Comparison of ENCODE assay signal across 9 cellular contexts in genomic region chr2:20666114-20666363, GRCh38. TPM values are rescaled to one million over a fixed set of nuclear protein-coding genes. Genes with fewer than 3 reads are reported as not detected.
DNase-seq lines count a peak whose midpoint lies in the region; ATAC-seq and TF ChIP-seq lines count a peak whose summit lies in the region.
"Had no signal": no experiment of that assay in that cellular context is flagged by ENCODE, and none has a peak within 500 bp of the region (broad histone marks: within the 10 kb centered on the region; RNA-seq: fewer than 3 reads in every experiment).

No MANE protein-coding gene starts in this region.

- H3K9me3 Mint-ChIP-seq in CD14-positive monocyte (peaks cover 1 to 22% (median 9%) of the 10 kb centered on the region in 7 donors), HFFc6 (no peaks in the 10 kb centered on the region), natural killer cell (no peaks in the 10 kb centered on the region)

- no peak overlapping the region for H3K27ac ChIP-seq in colonic mucosa

- no peak for DNase-seq in CD14-positive monocyte (ENCODE audit: low spot score)
- no peak for DNase-seq in HFFc6
- DNase-seq in colonic mucosa, result no peak
- DNase-seq in natural killer cell, result no peak
- DNase-seq in erythroblast (lab: John Stamatoyannopoulos, UW), result no peak
- DNase-seq in activated effector memory CD4-positive, alpha-beta T cell treated with Interleukin-2 at 50 U/mL for 16 hours, result no peak
- DNase-seq: NCI-H510A had no signal

- peaks cover 88% of the 10 kb centered on the region for H3K27me3 ChIP-seq in colonic mucosa

- peaks cover 10% of the 10 kb centered on the region for H3K4me1 ChIP-seq in colonic mucosa

- ATAC-seq in natural killer cell (peak in 1 of 3 donors; percentile 2), HG02798 (IDR thresholded peaks at IDR 0.05; ENCODE audit: poor library complexity, unreplicated experiment) (no peak), HG03097 (IDR thresholded peaks at IDR 0.05; ENCODE audit: low FRiP score, unreplicated experiment) (no peak)

- H3K9me3 ChIP-seq in colonic mucosa, result no peaks in the 10 kb centered on the region

- H3K27me3 Mint-ChIP-seq in CD14-positive monocyte (ENCODE audit: low read depth in 3 of 3) (peaks cover 84 to 92% (median 89%) of the 10 kb centered on the region in 3 donors), HFFc6 (ENCODE audit: insufficient read depth) (peaks cover 36% of the 10 kb centered on the region), natural killer cell (ENCODE audit: low read depth in 2 of 2) (peaks cover 53 to 57% of the 10 kb centered on the region in 2 donors)

- H3K4me1 Mint-ChIP-seq in CD14-positive monocyte, result peaks cover 27% of the 10 kb centered on the region
- peaks cover 4% of the 10 kb centered on the region for H3K4me1 Mint-ChIP-seq in HFFc6 (ENCODE audit: low read depth)
- peaks cover 0 to 6% of the 10 kb centered on the region in 2 donors for H3K4me1 Mint-ChIP-seq in natural killer cell

- no peak overlapping the region for H3K9ac ChIP-seq in colonic mucosa (ENCODE audit: low read depth in 2 of 2, low read length in 2 of 2)

- peak overlapping the region; percentile 38 for H3K4me3 ChIP-seq in colonic mucosa

- H3K4me3 Mint-ChIP-seq in CD14-positive monocyte, result peak overlapping the region; percentile 54 to 88
- peak overlapping the region; percentile 56 for H3K4me3 Mint-ChIP-seq in HFFc6
- peak overlapping the region; percentile 81 for H3K4me3 Mint-ChIP-seq in natural killer cell

- H3K36me3 ChIP-seq in colonic mucosa, result no peaks in the 10 kb centered on the region

- H3K27ac Mint-ChIP-seq in CD14-positive monocyte (no peak overlapping the region), HFFc6 (no peak overlapping the region), natural killer cell (no peak overlapping the region)

- TF ChIP-seq CTCF in CD14-positive monocyte (IDR thresholded peaks at IDR 0.05), result no peak
- no peak for TF ChIP-seq CTCF in HFFc6 (IDR thresholded peaks at IDR 0.05)
- TF ChIP-seq CTCF in colonic mucosa (IDR thresholded peaks at IDR 0.05), result no peak
- no peak for TF ChIP-seq CTCF in natural killer cell (IDR thresholded peaks at IDR 0.05)

- intact Hi-C loops in CD14-positive monocyte (cut with micrococcal nuclease) (loop anchor here in 1 of 2 donors (10.0 kb wide), 1 partner anchor 1311 kb away; the partner anchor contains the start of gene OSR1), colonic mucosa (cut with DNase I) (no loop called here), natural killer cell (cut with micrococcal nuclease) (no loop called here)

- H3K36me3 Mint-ChIP-seq in CD14-positive monocyte (peaks cover 0 to 6% of the 10 kb centered on the region in 2 donors), HFFc6 (ENCODE audit: low read depth) (no peaks in the 10 kb centered on the region), natural killer cell (no peaks in the 10 kb centered on the region)

- no peak for TF ChIP-seq POLR2A in erythroblast (IDR thresholded peaks at IDR 0.05; ENCODE audit: low read length)

RNA-seq across cellular contexts. Expression of gene GDF7, which starts 0.9 kb away (rescaled TPM):
- not detected for polyA plus RNA-seq in CD14-positive monocyte
- under 1 TPM in 1 of 6 experiments, not detected in 5; 0.05 TPM for total RNA-seq in HFFc6 (2021; fragmentation: NEBNext Ultra II Directional; extraction: Animal tissue kit (Norgen Biotek cat#: 25700))
- total RNA-seq in colonic mucosa (under 1 TPM; 0.05 to 0.11 TPM), natural killer cell (under 1 TPM; 0.02 to 0.10 (median 0.05) TPM)

RNA-seq across cellular contexts. Expression of gene HS1BP3, which starts 15.1 kb away (rescaled TPM):
- 10 to 100 TPM; 45.4 to 48.9 TPM for polyA plus RNA-seq in CD14-positive monocyte
- total RNA-seq in HFFc6 (2021; fragmentation: NEBNext Ultra II Directional; extraction: Animal tissue kit (Norgen Biotek cat#: 25700)), result 10 to 100 TPM; 12.7 to 17.3 (median 15.8) TPM
- 10 to 100 TPM; 21.2 to 21.5 TPM for total RNA-seq in colonic mucosa
- total RNA-seq in natural killer cell, result 10 to 100 TPM; 17.4 to 25.7 (median 22.8) TPM
